ENCODE assay signal across 8 cellular contexts in genomic region chr12:10749700-10750384, GRCh38. TPM values are rescaled to one million over a fixed set of nuclear protein-coding genes. Genes with fewer than 3 reads are reported as not detected.
DNase-seq lines count a peak whose midpoint lies in the region; ATAC-seq, FAIRE-seq and TF ChIP-seq lines count a peak whose summit lies in the region.

No MANE protein-coding gene starts in this region.

- no peak overlapping the region for H3K14ac ChIP-seq in H1 (ENCODE audit: insufficient read length)

- no peaks in the 10 kb centered on the region for H3K79me2 ChIP-seq in H1 (ENCODE audit: control insufficient read depth in 1 of 2, insufficient read depth in 2 of 2, low read length in 2 of 2)
- H3K79me2 ChIP-seq in mesendoderm (ENCODE audit: control insufficient read depth, insufficient read depth, low read length): no peaks in the 10 kb centered on the region

- peak overlapping the region; percentile 72 to 88 for H3K4me3 Mint-ChIP-seq in CD14-positive monocyte
- H3K4me3 Mint-ChIP-seq in activated CD8-positive, alpha-beta T cell treated with anti-CD3 and anti-CD28 coated beads, Interleukin-2, amount 10 ng/mL, durations not matched to agents 7 days and 5 days: peak overlapping the region; percentile 70

- TF ChIP-seq RAD21 in H1 (IDR thresholded peaks at IDR 0.05 in 1 of 2, conservative IDR thresholded peaks at IDR 0.05 in 1 of 2; ENCODE audit: low read depth in 2 of 2, low read length in 2 of 2): peak; percentile 79 to 88

- H3K23ac ChIP-seq in H1 (ENCODE audit: insufficient read length) (no peak overlapping the region), mesendoderm (ENCODE audit: low read length) (no peak overlapping the region)

- H3K27me3 Mint-ChIP-seq in CD14-positive monocyte (ENCODE audit: low read depth in 3 of 3): peaks cover 1 to 14% (median 2%) of the 10 kb centered on the region in 3 donors
- peaks cover 34% of the 10 kb centered on the region for H3K27me3 Mint-ChIP-seq in activated CD8-positive, alpha-beta T cell treated with anti-CD3 and anti-CD28 coated beads, Interleukin-2, amount 10 ng/mL, durations not matched to agents 7 days and 5 days (ENCODE audit: low read depth)

- WGBS in H1 (ENCODE audit: extremely low coverage in 1 of 2, insufficient coverage in 1 of 2, insufficient read length in 1 of 2, insufficient replicate concordance in 2 of 2, low coverage in 1 of 2, low lambda C conversion rate in 2 of 2, missing lambda C conversion rate in 1 of 2), 2 experiments: 19% methylated on average over 17 of the region's 17 CpGs; no CpG with 5 or more reads in 1 of the 2 experiments
- WGBS in mesendoderm (ENCODE audit: extremely low coverage, insufficient coverage, low lambda C conversion rate): no CpG with 5 or more reads among the region's 17 CpGs

- peak overlapping the region; percentile 16 to 81 (median 66) for H3K27ac Mint-ChIP-seq in CD14-positive monocyte
- H3K27ac Mint-ChIP-seq in activated CD8-positive, alpha-beta T cell treated with anti-CD3 and anti-CD28 coated beads, Interleukin-2, amount 10 ng/mL, durations not matched to agents 7 days and 5 days: no peak overlapping the region

- no peak overlapping the region for H4K91ac ChIP-seq in H1 (replicated peaks; ENCODE audit: insufficient read length, low read length)

- H2BK120ac ChIP-seq in H1 (replicated peaks; ENCODE audit: low read depth, low read length) (no peak overlapping the region), mesendoderm (ENCODE audit: low read depth, low read length) (no peak overlapping the region)

- H3K9ac ChIP-seq in H1 (replicated peaks in 1 of 4; ENCODE audit: extremely low read depth in 1 of 4, low read depth in 3 of 4, low read length in 3 of 4): no peak overlapping the region
- H3K9ac ChIP-seq in mesendoderm (ENCODE audit: low read length): peak overlapping the region; percentile 64

- no peaks in the 10 kb centered on the region for H3K36me3 Mint-ChIP-seq in CD14-positive monocyte
- H3K36me3 Mint-ChIP-seq in activated CD8-positive, alpha-beta T cell treated with anti-CD3 and anti-CD28 coated beads, Interleukin-2, amount 10 ng/mL, durations not matched to agents 7 days and 5 days (ENCODE audit: low read depth): no peaks in the 10 kb centered on the region

- H2BK20ac ChIP-seq in H1 (ENCODE audit: low read length): no peak overlapping the region

- H3K27me3 ChIP-seq in H1 (replicated peaks in 1 of 4; ENCODE audit: control insufficient read depth in 3 of 4, extremely low read depth in 1 of 4, insufficient read depth in 3 of 4, low read length in 3 of 4): no peaks in the 10 kb centered on the region
- no peaks in the 10 kb centered on the region for H3K27me3 ChIP-seq in mesendoderm (ENCODE audit: insufficient read depth, low read length, poor library complexity)

- H2BK15ac ChIP-seq in H1 (ENCODE audit: low read length) (no peak overlapping the region), mesendoderm (replicated peaks; ENCODE audit: low read depth) (no peak overlapping the region)

- H3K36me3 ChIP-seq in H1 (ENCODE audit: control insufficient read depth in 2 of 4, insufficient read depth in 4 of 4, low read length in 3 of 4) (no peaks in the 10 kb centered on the region), mesendoderm (ENCODE audit: control insufficient read depth, insufficient read depth, low read length) (no peaks in the 10 kb centered on the region)

- DNase-seq in CD14-positive monocyte (ENCODE audit: low spot score) (peak; percentile 49), NCI-H82 (lab: John Stamatoyannopoulos, UW) (peak; percentile 91), H1 (ENCODE audit: low read depth in 1 of 2, low spot score in 2 of 2) (peak; percentile 34 to 73), mesendoderm (peak; percentile 92)
- DNase-seq in activated CD8-positive, alpha-beta T cell treated with anti-CD3 and anti-CD28 coated beads, Interleukin-2, amount 10 ng/mL, durations not matched to agents 7 days and 5 days: peak; percentile 85
- DNase-seq in stimulated activated CD8-positive, alpha-beta memory T cell treated with anti-CD3 and anti-CD28 coated beads, Interleukin-15, amount 100 ng/mL, for 4 hours (ENCODE audit: low read depth in 2 of 2): peak; percentile 28 to 62

- H4K5ac ChIP-seq in H1 (ENCODE audit: insufficient read length, low read depth, low read length): no peak overlapping the region
- H4K5ac ChIP-seq in mesendoderm (ENCODE audit: low read length): no peak overlapping the region

- FAIRE-seq in H1 (lab: Jason Lieb, UNC): peak; percentile 97

- no peak overlapping the region for H3K27ac ChIP-seq in H1 (ENCODE audit: low read depth, low read length)
- no peak overlapping the region for H3K27ac ChIP-seq in mesendoderm (ENCODE audit: low read depth, low read length)

- peaks cover 3 to 4% of the 10 kb centered on the region in 2 experiments; a peak in 2 of 4 replicates for H3K9me3 ChIP-seq in H1 (ENCODE audit: insufficient read depth in 2 of 2, low read depth in 1 of 2, low read length in 1 of 2)

- H3K56ac ChIP-seq in H1 (replicated peaks; ENCODE audit: insufficient read length, low read depth, low read length) (no peak overlapping the region), mesendoderm (ENCODE audit: low read length) (peak overlapping the region; percentile 84)

- H3K4me3 ChIP-seq in H1 (ENCODE audit: extremely low read depth in 1 of 4, insufficient read depth in 2 of 4, low read depth in 3 of 4, low read length in 4 of 4): peak overlapping the region in 3 of 4 experiments; percentile 6 to 51 (median 22); a peak in 4 of 8 replicates
- no peak overlapping the region for H3K4me3 ChIP-seq in mesendoderm (ENCODE audit: low read length)

- H4K8ac ChIP-seq in H1 (ENCODE audit: extremely low read depth, insufficient read depth, low read length) (no peak overlapping the region), mesendoderm (ENCODE audit: low read depth, low read length) (no peak overlapping the region)

- H3K4me2 ChIP-seq in H1 (ENCODE audit: insufficient read depth in 1 of 2, low read depth in 2 of 2, low read length in 2 of 2): peak overlapping the region; percentile 24 to 65
- peak overlapping the region; percentile 88 for H3K4me2 ChIP-seq in mesendoderm (ENCODE audit: low read length)

- no peak overlapping the region for H3K4ac ChIP-seq in H1 (replicated peaks; ENCODE audit: insufficient read length, low read depth, low read length)
- H3K4ac ChIP-seq in mesendoderm (ENCODE audit: low read depth, low read length): no peak overlapping the region

- H3K9me3 Mint-ChIP-seq in CD14-positive monocyte: peaks cover 0 to 3% (median 0%) of the 10 kb centered on the region in 7 donors
- no peaks in the 10 kb centered on the region for H3K9me3 Mint-ChIP-seq in activated CD8-positive, alpha-beta T cell treated with anti-CD3 and anti-CD28 coated beads, Interleukin-2, amount 10 ng/mL, durations not matched to agents 7 days and 5 days (ENCODE audit: insufficient read depth)

- TF ChIP-seq CTCF in CD14-positive monocyte (IDR thresholded peaks at IDR 0.05) (peak; percentile 85), H1 (IDR thresholded peaks at IDR 0.05; ENCODE audit: control extremely low read depth in 1 of 3, insufficient read depth in 1 of 3, low read depth in 1 of 3, low read length in 3 of 3) (peak; percentile 9 to 97 (median 88))

- CTCF ChIA-PET in activated CD8-positive, alpha-beta T cell treated with anti-CD3 and anti-CD28 coated beads, Interleukin-2, amount 10 ng/mL, durations not matched to agents 7 days and 5 days (lab: Charles Lee): interaction anchor here (0.6 to 3.7 kb wide), 57 partner anchors 9 to 1000 kb away, joined by 3 to 22 read pairs (median 4); partner anchors contain the start of genes GABARAPL1, MAGOHB, PRR4 and YBX3
- CTCF ChIA-PET in H1 (lab: Charles Lee; ENCODE audit: partially characterized antibody): interaction anchor here (0.7 to 2.1 kb wide), 39 partner anchors 8 to 1514 kb away, joined by 3 to 11 read pairs (median 4); partner anchors contain the start of gene YBX3

- intact Hi-C loops in CD14-positive monocyte (cut with micrococcal nuclease): loop anchor here in 1 of 2 donors (10.0 kb wide), 1 partner anchor 515 kb away; no protein-coding TSS in a partner anchor

- peak; percentile 89 for ATAC-seq in GM19351 (IDR thresholded peaks at IDR 0.05; ENCODE audit: unreplicated experiment)
- peak; percentile 76 for ATAC-seq in HG03558 (IDR thresholded peaks at IDR 0.05; ENCODE audit: extremely low read depth, unreplicated experiment)
- ATAC-seq in activated CD8-positive, alpha-beta T cell treated with anti-CD3 and anti-CD28 coated beads, Interleukin-2, amount 10 ng/mL, durations not matched to agents 7 days and 5 days: peak; percentile 96

- POLR2A ChIA-PET in activated CD8-positive, alpha-beta T cell treated with anti-CD3 and anti-CD28 coated beads, Interleukin-2, amount 10 ng/mL, durations not matched to agents 7 days and 5 days (lab: Charles Lee): interaction anchor here (1.1 kb wide), 1 partner anchor 738 kb away, joined by 3 read pairs; no protein-coding TSS in a partner anchor
- POLR2A ChIA-PET in H1 (lab: Charles Lee; ENCODE audit: partially characterized antibody): interaction anchor here (0.7 to 1.7 kb wide), 2 partner anchors 9 to 26 kb away, joined by 3 to 11 read pairs; partner anchors contain the start of gene YBX3

- H4K20me1 ChIP-seq in H1 (replicated peaks in 1 of 2; ENCODE audit: control insufficient read depth in 1 of 2, insufficient read depth in 2 of 2, low read length in 2 of 2): no peaks in the 10 kb centered on the region

- H3K4me1 ChIP-seq in H1 (replicated peaks in 1 of 4; ENCODE audit: control insufficient read depth in 3 of 4, insufficient read depth in 4 of 4, low read length in 3 of 4): peaks cover 0 to 4% (median 0%) of the 10 kb centered on the region in 4 experiments; a peak in 1 of 7 replicates
- H3K4me1 ChIP-seq in mesendoderm (ENCODE audit: control insufficient read depth, low read depth, low read length): peaks cover 2% of the 10 kb centered on the region

- H3K18ac ChIP-seq in H1 (ENCODE audit: extremely low read depth, low read length): no peak overlapping the region
- no peak overlapping the region for H3K18ac ChIP-seq in mesendoderm (ENCODE audit: low read length)

- no peak for TF ChIP-seq POLR2A in H1 (IDR thresholded peaks at IDR 0.05; ENCODE audit: control extremely low read depth in 1 of 2, low read depth in 2 of 2, low read length in 2 of 2)

- H2BK12ac ChIP-seq in H1 (ENCODE audit: low read depth, low read length): no peak overlapping the region

- TF ChIP-seq EP300 in H1 (IDR thresholded peaks at IDR 0.05; ENCODE audit: borderline replicate concordance in 1 of 2, low read depth in 2 of 2, low read length in 2 of 2): 0 out of 3 replicates have a peak, but pooled peaks of 1 of the 2 experiments have one; percentile 11

- H2AFZ ChIP-seq in H1 (ENCODE audit: low read length): peak overlapping the region; percentile 99

- H3K79me1 ChIP-seq in H1 (ENCODE audit: low read depth, low read length): no peaks in the 10 kb centered on the region
- H3K79me1 ChIP-seq in mesendoderm (ENCODE audit: low read length): no peaks in the 10 kb centered on the region

- H3K23me2 ChIP-seq in H1 (ENCODE audit: low read depth, low read length): no peaks in the 10 kb centered on the region; the same call in 1 of the 2 replicates

- H2AK5ac ChIP-seq in H1 (ENCODE audit: low read depth, low read length) (no peak overlapping the region), mesendoderm (ENCODE audit: low read length) (no peak overlapping the region)

- peaks cover 8% of the 10 kb centered on the region for H3K4me1 Mint-ChIP-seq in CD14-positive monocyte
- H3K4me1 Mint-ChIP-seq in activated CD8-positive, alpha-beta T cell treated with anti-CD3 and anti-CD28 coated beads, Interleukin-2, amount 10 ng/mL, durations not matched to agents 7 days and 5 days (ENCODE audit: low read depth): peaks cover 14% of the 10 kb centered on the region

- no peak overlapping the region for H2BK5ac ChIP-seq in H1 (ENCODE audit: low read depth, low read length)
- no peak overlapping the region for H2BK5ac ChIP-seq in mesendoderm (ENCODE audit: low read length)

RNA-seq across cellular contexts. Expression of gene YBX3, which starts 26.7 kb away (rescaled TPM):
- 100 to 1,000 TPM; 104 to 131 TPM for polyA plus RNA-seq in CD14-positive monocyte
- 10 to 100 TPM; 85.4 to 91.9 TPM for total RNA-seq in activated CD8-positive, alpha-beta T cell treated with anti-CD3 and anti-CD28 coated beads, Interleukin-2, amount 10 ng/mL, durations not matched to agents 7 days and 5 days
- 480 and 495 TPM in 2 replicates for total RNA-seq in H1 (2021; fragmentation: NEBNext Ultra II Directional; extraction: Animal tissue kit (Norgen Biotek cat#: 25700))
- 83.1 and 155 TPM in 2 replicates for polyA plus RNA-seq in H1 (2011; rRNA removed)
- polyA plus RNA-seq in H1 (2011; cell fraction: cytosol; rRNA removed): 141 TPM
- polyA plus RNA-seq in H1 (2011; cell fraction: nucleus; rRNA removed): 274 TPM
- polyA plus RNA-seq in H1 (2012, experiment 1 of 2): 220 to 296 TPM (median 281 TPM) in 4 replicates
- 278 TPM for polyA plus RNA-seq in H1 (2012, experiment 2 of 2)
- polyA plus RNA-seq in H1 (2013, experiment 1 of 2): 403 TPM
- polyA plus RNA-seq in H1 (2013, experiment 2 of 2): 381 TPM
- 53.8 and 94.7 TPM in 2 replicates for polyA minus RNA-seq in H1 (2011; rRNA and poly(A)+ RNA removed)
- 116 TPM for polyA minus RNA-seq in H1 (2011; cell fraction: cytosol; rRNA and poly(A)+ RNA removed)
- polyA minus RNA-seq in H1 (2011; cell fraction: nucleus; rRNA and poly(A)+ RNA removed): 163 TPM
- polyA plus RNA-seq in mesendoderm (2013, experiment 1 of 2): 521 TPM
- 518 TPM for polyA plus RNA-seq in mesendoderm (2013, experiment 2 of 2)

RNA-seq across cellular contexts. Expression of gene TAS2R7, which starts 52.6 kb away (rescaled TPM):
- polyA plus RNA-seq in CD14-positive monocyte: not detected
- not detected for total RNA-seq in activated CD8-positive, alpha-beta T cell treated with anti-CD3 and anti-CD28 coated beads, Interleukin-2, amount 10 ng/mL, durations not matched to agents 7 days and 5 days
- total RNA-seq in H1 (2021; fragmentation: NEBNext Ultra II Directional; extraction: Animal tissue kit (Norgen Biotek cat#: 25700)): not detected in 2 replicates
- not detected in 2 replicates for polyA plus RNA-seq in H1 (2011; rRNA removed)
- polyA plus RNA-seq in H1 (2011; cell fraction: cytosol; rRNA removed): not detected
- polyA plus RNA-seq in H1 (2011; cell fraction: nucleus; rRNA removed): not detected
- not detected in 4 replicates for polyA plus RNA-seq in H1 (2012, experiment 1 of 2)
- not detected for polyA plus RNA-seq in H1 (2012, experiment 2 of 2)
- polyA plus RNA-seq in H1 (2013, experiment 1 of 2): not detected
- not detected for polyA plus RNA-seq in H1 (2013, experiment 2 of 2)
- not detected in 2 replicates for polyA minus RNA-seq in H1 (2011; rRNA and poly(A)+ RNA removed)
- not detected for polyA minus RNA-seq in H1 (2011; cell fraction: cytosol; rRNA and poly(A)+ RNA removed)
- polyA minus RNA-seq in H1 (2011; cell fraction: nucleus; rRNA and poly(A)+ RNA removed): 0.60 TPM
- not detected for polyA plus RNA-seq in mesendoderm (2013, experiment 1 of 2)
- polyA plus RNA-seq in mesendoderm (2013, experiment 2 of 2): not detected

RNA-seq across cellular contexts. Expression of gene TAS2R8, which starts 57.2 kb away (rescaled TPM):
- polyA plus RNA-seq in CD14-positive monocyte (not detected), H1 (2011; rRNA removed) (not detected in 2 replicates)
- total RNA-seq in activated CD8-positive, alpha-beta T cell treated with anti-CD3 and anti-CD28 coated beads, Interleukin-2, amount 10 ng/mL, durations not matched to agents 7 days and 5 days: not detected
- not detected in 2 replicates for total RNA-seq in H1 (2021; fragmentation: NEBNext Ultra II Directional; extraction: Animal tissue kit (Norgen Biotek cat#: 25700))
- polyA plus RNA-seq in H1 (2011; cell fraction: cytosol; rRNA removed): not detected
- not detected for polyA plus RNA-seq in H1 (2011; cell fraction: nucleus; rRNA removed)
- polyA plus RNA-seq in H1 (2012, experiment 1 of 2): not detected in 4 replicates
- polyA plus RNA-seq in H1 (2012, experiment 2 of 2): not detected
- polyA plus RNA-seq in H1 (2013, experiment 1 of 2): not detected
- polyA plus RNA-seq in H1 (2013, experiment 2 of 2): not detected
- not detected in 2 replicates for polyA minus RNA-seq in H1 (2011; rRNA and poly(A)+ RNA removed)
- polyA minus RNA-seq in H1 (2011; cell fraction: cytosol; rRNA and poly(A)+ RNA removed): not detected
- polyA minus RNA-seq in H1 (2011; cell fraction: nucleus; rRNA and poly(A)+ RNA removed): not detected
- not detected for polyA plus RNA-seq in mesendoderm (2013, experiment 1 of 2)
- polyA plus RNA-seq in mesendoderm (2013, experiment 2 of 2): not detected
